29 cellular contexts compared by ENCODE assay signal in genomic region chr18:74268175-74268574, GRCh38. TPM values are rescaled to one million over a fixed set of nuclear protein-coding genes. Genes with fewer than 3 reads are reported as not detected.
"Had no signal": no experiment of that assay in that cellular context is flagged by ENCODE, and none has a peak within 500 bp of the region (broad histone marks: within the 10 kb centered on the region; RNA-seq: fewer than 3 reads in every experiment).

No MANE protein-coding gene starts in this region.

- DNase-seq: activated CD4-positive, alpha-beta T cell treated with anti-CD3 and anti-CD28 coated beads, Interleukin-2, amount 50 U/mL, for 4 hours; activated CD8-positive, alpha-beta memory T cell treated with anti-CD3 and anti-CD28 coated beads for 24 hours; activated CD8-positive, alpha-beta memory T cell treated with anti-CD3 and anti-CD28 coated beads, Interleukin-2, amount 50 U/mL, for 4 hours; activated T-cell treated with anti-CD3 and anti-CD28 coated beads, Interleukin-2, amount 50 U/mL, for 24 hours; brain microvascular endothelial cell; caudate nucleus; dermis blood vessel endothelial cell; effector CD8-positive, alpha-beta T cell; foreskin melanocyte; kidney glomerular epithelial cell; left ventricle myocardium superior; natural killer cell; pancreas; right cardiac atrium; stimulated activated CD4-positive, alpha-beta T cell treated with anti-CD3 and anti-CD28 coated beads, Interleukin-2, amount 100 ng/mL, for 24 hours; upper lobe of right lung; WERI-Rb-1 had no signal

- H3K27me3 ChIP-seq: ascending aorta, brain microvascular endothelial cell, pancreas, upper lobe of right lung had no signal

- H3K27ac Mint-ChIP-seq: activated naive CD4-positive, alpha-beta T cell treated with anti-CD3 and anti-CD28 coated beads, Interleukin-2, amount 50 U/mL, for 72 hours; activated T-cell treated with anti-CD3 and anti-CD28 coated beads, Interleukin-2, amount 50 U/mL, for 24 hours; activated T-helper 17 cell treated with anti-CD3 and anti-CD28 coated beads, Interleukin-2, amount 50 U/mL, for 72 hours; natural killer cell; stimulated activated effector memory CD8-positive, alpha-beta T cell treated with anti-CD3 and anti-CD28 coated beads, Interleukin-12 subunit alpha, Interleukin-12 subunit beta, amount 100 ng/mL, for 72 hours had no signal

- H3K36me3 ChIP-seq: ascending aorta, brain microvascular endothelial cell had no signal

- H3K36me3 Mint-ChIP-seq: activated naive CD4-positive, alpha-beta T cell treated with anti-CD3 and anti-CD28 coated beads, Interleukin-2, amount 50 U/mL, for 72 hours; natural killer cell had no signal

- H3K4me1 ChIP-seq: ascending aorta had no signal

- ATAC-seq: activated naive CD4-positive, alpha-beta T cell treated with anti-CD3 and anti-CD28 coated beads, Interleukin-2, amount 50 U/mL, for 72 hours; activated T-helper 17 cell treated with anti-CD3 and anti-CD28 coated beads, Interleukin-2, amount 50 U/mL, for 72 hours; esophagus mucosa; natural killer cell; stimulated activated effector memory CD8-positive, alpha-beta T cell treated with anti-CD3 and anti-CD28 coated beads, Interleukin-12 subunit alpha, Interleukin-12 subunit beta, amount 100 ng/mL, for 72 hours had no signal

- H3K4me3 Mint-ChIP-seq: activated T-cell treated with anti-CD3 and anti-CD28 coated beads, Interleukin-2, amount 50 U/mL, for 24 hours; activated T-helper 17 cell treated with anti-CD3 and anti-CD28 coated beads, Interleukin-2, amount 50 U/mL, for 72 hours; natural killer cell; stimulated activated effector memory CD8-positive, alpha-beta T cell treated with anti-CD3 and anti-CD28 coated beads, Interleukin-12 subunit alpha, Interleukin-12 subunit beta, amount 100 ng/mL, for 72 hours had no signal

- H3K4me3 ChIP-seq: ascending aorta, pancreas, SK-N-MC, thoracic aorta, upper lobe of right lung had no signal

- H3K27ac ChIP-seq: ascending aorta, brain microvascular endothelial cell, pancreas, SK-N-MC, thoracic aorta, upper lobe of right lung, WERI-Rb-1 had no signal

- H3K9me3 Mint-ChIP-seq: activated naive CD4-positive, alpha-beta T cell treated with anti-CD3 and anti-CD28 coated beads, Interleukin-2, amount 50 U/mL, for 72 hours; activated T-cell treated with anti-CD3 and anti-CD28 coated beads, Interleukin-2, amount 50 U/mL, for 24 hours; activated T-helper 17 cell treated with anti-CD3 and anti-CD28 coated beads, Interleukin-2, amount 50 U/mL, for 72 hours; natural killer cell; stimulated activated effector memory CD8-positive, alpha-beta T cell treated with anti-CD3 and anti-CD28 coated beads, Interleukin-12 subunit alpha, Interleukin-12 subunit beta, amount 100 ng/mL, for 72 hours had no signal

- H3K27me3 Mint-ChIP-seq: activated T-cell treated with anti-CD3 and anti-CD28 coated beads, Interleukin-2, amount 50 U/mL, for 24 hours; activated T-helper 17 cell treated with anti-CD3 and anti-CD28 coated beads, Interleukin-2, amount 50 U/mL, for 72 hours had no signal

RNA-seq across cellular contexts. Expression of gene C18orf63, which starts 47.5 kb away (rescaled TPM):
- total RNA-seq: activated naive CD4-positive, alpha-beta T cell treated with anti-CD3 and anti-CD28 coated beads, Interleukin-2, amount 50 U/mL, for 72 hours; activated T-helper 17 cell treated with anti-CD3 and anti-CD28 coated beads, Interleukin-2, amount 50 U/mL, for 72 hours; ascending aorta; dermis blood vessel endothelial cell; endothelial cell of umbilical vein; esophagus mucosa; left ventricle myocardium superior; mesenteric fat pad; natural killer cell; pancreas; pulmonary artery endothelial cell; right cardiac atrium; skeletal muscle tissue; T-helper 2 cell treated with Interferon-gamma antibody and Interleukin-4, amounts not matched to agents 100 ng/mL and 5 ng/mL, for 36 hours; thoracic aorta had no signal
- polyA plus RNA-seq: endothelial cell of umbilical vein, pancreas, right cardiac atrium had no signal
